In the genomic region with DNA sequence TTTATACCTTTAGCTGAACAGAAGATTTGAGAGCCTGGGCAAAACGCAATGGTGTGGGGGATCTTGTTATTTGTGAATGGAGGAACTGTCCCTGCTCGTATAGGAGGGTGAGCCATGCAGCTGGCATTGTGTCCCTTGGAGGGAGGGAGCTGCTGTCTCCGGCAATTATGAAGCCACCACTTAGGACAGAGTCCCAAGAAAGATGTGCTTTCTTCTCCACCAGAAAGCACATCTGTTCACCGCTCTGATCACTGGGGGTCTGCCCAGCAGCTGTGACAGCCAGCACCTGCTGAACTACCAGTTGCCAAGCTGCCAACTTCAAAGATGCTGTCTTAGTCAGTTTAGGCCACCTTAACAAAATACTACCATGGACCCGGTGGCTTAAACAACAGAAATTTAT, we compare ENCODE assay signal across 1 cellular context.
TF ChIP-seq lines count a peak whose summit lies in the region.

No MANE protein-coding gene starts in this region.

TF ChIP-seq in HepG2, 621 proteins besides CTCF, POLR2A, EP300 and RAD21 (continued from another document):
- TF ChIP-seq, protein P1, sequence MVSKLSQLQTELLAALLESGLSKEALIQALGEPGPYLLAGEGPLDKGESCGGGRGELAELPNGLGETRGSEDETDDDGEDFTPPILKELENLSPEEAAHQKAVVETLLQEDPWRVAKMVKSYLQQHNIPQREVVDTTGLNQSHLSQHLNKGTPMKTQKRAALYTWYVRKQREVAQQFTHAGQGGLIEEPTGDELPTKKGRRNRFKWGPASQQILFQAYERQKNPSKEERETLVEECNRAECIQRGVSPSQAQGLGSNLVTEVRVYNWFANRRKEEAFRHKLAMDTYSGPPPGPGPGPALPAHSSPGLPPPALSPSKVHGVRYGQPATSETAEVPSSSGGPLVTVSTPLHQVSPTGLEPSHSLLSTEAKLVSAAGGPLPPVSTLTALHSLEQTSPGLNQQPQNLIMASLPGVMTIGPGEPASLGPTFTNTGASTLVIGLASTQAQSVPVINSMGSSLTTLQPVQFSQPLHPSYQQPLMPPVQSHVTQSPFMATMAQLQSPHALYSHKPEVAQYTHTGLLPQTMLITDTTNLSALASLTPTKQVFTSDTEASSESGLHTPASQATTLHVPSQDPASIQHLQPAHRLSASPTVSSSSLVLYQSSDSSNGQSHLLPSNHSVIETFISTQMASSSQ (IDR thresholded peaks at IDR 0.05; ENCODE audit: low read depth) = no peak
- TF ChIP-seq, protein P1 (CRISPR knock-in tag; IDR thresholded peaks at IDR 0.05; ENCODE audit: borderline replicate concordance) = no peak
- TF ChIP-seq, protein P2, sequence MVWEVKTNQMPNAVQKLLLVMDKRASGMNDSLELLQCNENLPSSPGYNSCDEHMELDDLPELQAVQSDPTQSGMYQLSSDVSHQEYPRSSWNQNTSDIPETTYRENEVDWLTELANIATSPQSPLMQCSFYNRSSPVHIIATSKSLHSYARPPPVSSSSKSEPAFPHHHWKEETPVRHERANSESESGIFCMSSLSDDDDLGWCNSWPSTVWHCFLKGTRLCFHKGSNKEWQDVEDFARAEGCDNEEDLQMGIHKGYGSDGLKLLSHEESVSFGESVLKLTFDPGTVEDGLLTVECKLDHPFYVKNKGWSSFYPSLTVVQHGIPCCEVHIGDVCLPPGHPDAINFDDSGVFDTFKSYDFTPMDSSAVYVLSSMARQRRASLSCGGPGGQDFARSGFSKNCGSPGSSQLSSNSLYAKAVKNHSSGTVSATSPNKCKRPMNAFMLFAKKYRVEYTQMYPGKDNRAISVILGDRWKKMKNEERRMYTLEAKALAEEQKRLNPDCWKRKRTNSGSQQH (CRISPR knock-in tag; IDR thresholded peaks at IDR 0.05; ENCODE audit: low read depth) = no peak
- no peak for TF ChIP-seq SRSF9 (IDR thresholded peaks at IDR 0.05; ENCODE audit: borderline replicate concordance, insufficient read depth, low read depth, low read length, poor library complexity, severe bottlenecking)
